ENCODE assay signal across 1 cellular context in genomic region chr4:186657766-186658165, GRCh38.
TF ChIP-seq lines count a peak whose summit lies in the region.

No MANE protein-coding gene starts in this region.

TF ChIP-seq in A549, 52 proteins besides CTCF, POLR2A, EP300 and RAD21 (continued from another document):
- TF ChIP-seq POLR2AphosphoS2 (conservative IDR thresholded peaks at IDR 0.05; ENCODE audit: low read length) = no peak
- TF ChIP-seq ESRRA (IDR thresholded peaks at IDR 0.05; ENCODE audit: borderline replicate concordance, low read length) = no peak
- no peak for TF ChIP-seq GATA3 (IDR thresholded peaks at IDR 0.05; ENCODE audit: borderline replicate concordance)
- no peak for TF ChIP-seq HDAC2 (IDR thresholded peaks at IDR 0.05)
- no peak for TF ChIP-seq MAX (IDR thresholded peaks at IDR 0.05)
- no peak for TF ChIP-seq HOXB13 (CRISPR knock-in tag; IDR thresholded peaks at IDR 0.05; ENCODE audit: low read depth)
- no peak for TF ChIP-seq KDM5A (IDR thresholded peaks at IDR 0.05)
- no peak for TF ChIP-seq REST (IDR thresholded peaks at IDR 0.05)
- no peak for TF ChIP-seq ZC3H11A (IDR thresholded peaks at IDR 0.05)
